In genomic region chr9:34252670-34253459, GRCh38 we compare ENCODE assay signal across 8 cellular contexts.
DNase-seq lines count a peak whose midpoint lies in the region; ATAC-seq and TF ChIP-seq lines count a peak whose summit lies in the region.

No MANE protein-coding gene starts in this region.

- WGBS in endodermal cell (ENCODE audit: insufficient coverage in 1 of 2, insufficient read length in 1 of 2), 2 experiments: 51 to 52% methylated on average over 10 of the region's 10 CpGs

- H3K27ac Mint-ChIP-seq in activated CD8-positive, alpha-beta T cell treated with anti-CD3 and anti-CD28 coated beads, Interleukin-2, amount 10 ng/mL, durations not matched to agents 7 days and 5 days: no peak overlapping the region
- H3K27ac Mint-ChIP-seq in endodermal cell: peak overlapping the region; percentile 21

- CTCF ChIA-PET in BJ (lab: Yijun Ruan, JAX): interaction anchor here (0.7 to 7.6 kb wide), 47 partner anchors 8 to 324 kb away, joined by 3 to 57 read pairs (median 4); partner anchors contain the start of genes DCAF12, MYORG and UBAP1
- CTCF ChIA-PET in activated CD8-positive, alpha-beta T cell treated with anti-CD3 and anti-CD28 coated beads, Interleukin-2, amount 10 ng/mL, durations not matched to agents 7 days and 5 days (lab: Charles Lee): interaction anchor here (0.6 to 5.1 kb wide), 37 partner anchors 9 to 474 kb away, joined by 3 to 41 read pairs (median 4); partner anchors contain the start of genes DCAF12, MYORG, UBAP1 and UBAP2

- ATAC-seq in GM21390 (IDR thresholded peaks at IDR 0.05; ENCODE audit: unreplicated experiment) (peak; percentile 58), GM18867 (IDR thresholded peaks at IDR 0.05; ENCODE audit: unreplicated experiment) (no peak)
- ATAC-seq in activated CD8-positive, alpha-beta T cell treated with anti-CD3 and anti-CD28 coated beads, Interleukin-2, amount 10 ng/mL, durations not matched to agents 7 days and 5 days: peak; percentile 66

- H3K27ac ChIP-seq in endodermal cell (ENCODE audit: low read depth, low read length): no peak overlapping the region

- H3K4me1 ChIP-seq in endodermal cell (ENCODE audit: control insufficient read depth, insufficient read depth, low read length): no peaks in the 10 kb centered on the region

- POLR2A ChIA-PET in BJ (lab: Charles Lee): no interaction called here
- POLR2A ChIA-PET in activated CD8-positive, alpha-beta T cell treated with anti-CD3 and anti-CD28 coated beads, Interleukin-2, amount 10 ng/mL, durations not matched to agents 7 days and 5 days (lab: Charles Lee): interaction anchor here (0.9 to 1.6 kb wide), 2 partner anchors 135 to 204 kb away, joined by 3 to 4 read pairs; partner anchors contain the start of gene UBAP2

- H3K36me3 ChIP-seq in BJ (ENCODE audit: control insufficient read depth, insufficient read depth, low read length): peaks cover 22% of the 10 kb centered on the region
- H3K36me3 ChIP-seq in endodermal cell (ENCODE audit: control insufficient read depth, insufficient read depth, low read length): peaks cover 82% of the 10 kb centered on the region

- no peaks in the 10 kb centered on the region for H3K27me3 Mint-ChIP-seq in activated CD8-positive, alpha-beta T cell treated with anti-CD3 and anti-CD28 coated beads, Interleukin-2, amount 10 ng/mL, durations not matched to agents 7 days and 5 days (ENCODE audit: low read depth)
- H3K27me3 Mint-ChIP-seq in endodermal cell (ENCODE audit: insufficient read depth): no peaks in the 10 kb centered on the region

- peaks cover 50% of the 10 kb centered on the region for H3K36me3 Mint-ChIP-seq in activated CD8-positive, alpha-beta T cell treated with anti-CD3 and anti-CD28 coated beads, Interleukin-2, amount 10 ng/mL, durations not matched to agents 7 days and 5 days (ENCODE audit: low read depth)
- H3K36me3 Mint-ChIP-seq in endodermal cell (ENCODE audit: low read depth): peaks cover 38% of the 10 kb centered on the region

- H3K27me3 ChIP-seq in BJ (ENCODE audit: control insufficient read depth, insufficient read depth, low read length): no peaks in the 10 kb centered on the region
- H3K27me3 ChIP-seq in endodermal cell (ENCODE audit: control insufficient read depth, insufficient read depth, low read length, poor library complexity, severe bottlenecking): no peaks in the 10 kb centered on the region

- TF ChIP-seq CTCF in BJ (IDR thresholded peaks at IDR 0.05; ENCODE audit: insufficient read depth, low read depth, low read length): peak; percentile 94
- TF ChIP-seq CTCF in endodermal cell (conservative IDR thresholded peaks at IDR 0.05): peak; percentile 99

- no peaks in the 10 kb centered on the region for H3K9me3 Mint-ChIP-seq in activated CD8-positive, alpha-beta T cell treated with anti-CD3 and anti-CD28 coated beads, Interleukin-2, amount 10 ng/mL, durations not matched to agents 7 days and 5 days (ENCODE audit: insufficient read depth)
- no peaks in the 10 kb centered on the region for H3K9me3 Mint-ChIP-seq in endodermal cell

- H3K9ac ChIP-seq in endodermal cell (ENCODE audit: extremely low read depth, low read length, poor library complexity, severe bottlenecking): no peak overlapping the region

- no peaks in the 10 kb centered on the region for H3K9me3 ChIP-seq in endodermal cell (ENCODE audit: control insufficient read depth, low read length)

- H3K4me3 ChIP-seq in BJ (ENCODE audit: low read depth, low read length) (no peak overlapping the region), endodermal cell (ENCODE audit: low read length) (no peak overlapping the region)

- DNase-seq in BJ (ENCODE audit: low read depth): no peak
- peak; percentile 26 for DNase-seq in NCI-H446 treated with DMSO at 0.1 percent for 48 hours (lab: John Stamatoyannopoulos, UW)
- DNase-seq in activated CD8-positive, alpha-beta T cell treated with anti-CD3 and anti-CD28 coated beads, Interleukin-2, amount 10 ng/mL, durations not matched to agents 7 days and 5 days: peak; percentile 72
- DNase-seq in endodermal cell: peak; percentile 93
- peak; percentile 35 for DNase-seq in middle frontal gyrus (ENCODE audit: extremely low spot score, low spot score)
- peak; percentile 30 to 46 for DNase-seq in stimulated activated CD8-positive, alpha-beta memory T cell treated with anti-CD3 and anti-CD28 coated beads, Interleukin-2, amount 100 ng/mL, for 48 hours (ENCODE audit: low read depth in 2 of 2)

- no peak overlapping the region for H3K4me3 Mint-ChIP-seq in activated CD8-positive, alpha-beta T cell treated with anti-CD3 and anti-CD28 coated beads, Interleukin-2, amount 10 ng/mL, durations not matched to agents 7 days and 5 days
- no peak overlapping the region for H3K4me3 Mint-ChIP-seq in endodermal cell

- peaks cover 20% of the 10 kb centered on the region for H3K4me1 Mint-ChIP-seq in activated CD8-positive, alpha-beta T cell treated with anti-CD3 and anti-CD28 coated beads, Interleukin-2, amount 10 ng/mL, durations not matched to agents 7 days and 5 days (ENCODE audit: low read depth)
- H3K4me1 Mint-ChIP-seq in endodermal cell: no peaks in the 10 kb centered on the region
